ENCODE assay signal across 8 cellular contexts in genomic region chr14:105168979-105169507, GRCh38. TPM values are rescaled to one million over a fixed set of nuclear protein-coding genes. Genes with fewer than 3 reads are reported as not detected.
DNase-seq lines count a peak whose midpoint lies in the region; ATAC-seq lines count a peak whose summit lies in the region.

No MANE protein-coding gene starts in this region.

- no peaks in the 10 kb centered on the region for H3K36me3 Mint-ChIP-seq in activated T-helper 2 cell treated with anti-CD3 and anti-CD28 coated beads, Interferon-gamma antibody, Interleukin-2, Interleukin-4, amounts not matched to agents 10 μg/mL and 5 μg/mL and 100 μg/mL, durations not matched to agents 14 hours and 24 hours and 36 hours (ENCODE audit: low read depth)

- H3K27ac Mint-ChIP-seq in activated T-helper 2 cell treated with anti-CD3 and anti-CD28 coated beads, Interferon-gamma antibody, Interleukin-2, Interleukin-4, amounts not matched to agents 10 μg/mL and 5 μg/mL and 100 μg/mL, durations not matched to agents 14 hours and 24 hours and 36 hours = no peak overlapping the region

- intact Hi-C loops in activated T-helper 2 cell treated with anti-CD3 and anti-CD28 coated beads, Interferon-gamma antibody, Interleukin-2, Interleukin-4, amounts not matched to agents 10 μg/mL and 5 μg/mL and 100 μg/mL, durations not matched to agents 14 hours and 24 hours and 36 hours (cut with micrococcal nuclease) = loop anchor here (5.0 kb wide), 1 partner anchor 77 kb away; no protein-coding TSS in a partner anchor
- intact Hi-C loops in left cardiac atrium (cut with DNase I) = no loop called here

- peaks cover 6% of the 10 kb centered on the region for H3K4me1 Mint-ChIP-seq in activated T-helper 2 cell treated with anti-CD3 and anti-CD28 coated beads, Interferon-gamma antibody, Interleukin-2, Interleukin-4, amounts not matched to agents 10 μg/mL and 5 μg/mL and 100 μg/mL, durations not matched to agents 14 hours and 24 hours and 36 hours (ENCODE audit: low read depth)

- ATAC-seq in left cardiac atrium = peak; percentile 12 to 17
- no peak for ATAC-seq in HG02763 (IDR thresholded peaks at IDR 0.05; ENCODE audit: unreplicated experiment)

- H3K27me3 Mint-ChIP-seq in activated T-helper 2 cell treated with anti-CD3 and anti-CD28 coated beads, Interferon-gamma antibody, Interleukin-2, Interleukin-4, amounts not matched to agents 10 μg/mL and 5 μg/mL and 100 μg/mL, durations not matched to agents 14 hours and 24 hours and 36 hours (ENCODE audit: low read depth) = peaks cover 19% of the 10 kb centered on the region

- H3K4me3 Mint-ChIP-seq in activated T-helper 2 cell treated with anti-CD3 and anti-CD28 coated beads, Interferon-gamma antibody, Interleukin-2, Interleukin-4, amounts not matched to agents 10 μg/mL and 5 μg/mL and 100 μg/mL, durations not matched to agents 14 hours and 24 hours and 36 hours (ENCODE audit: low read depth) = peak overlapping the region; percentile 54

- peak; percentile 63 for DNase-seq in ELF-1 (ENCODE audit: low read depth, low spot score)
- peak; percentile 77 for DNase-seq in NCI-H1694 (lab: John Stamatoyannopoulos, UW)
- no peak for DNase-seq in activated T-helper 2 cell treated with anti-CD3 and anti-CD28 coated beads, Interferon-gamma antibody, Interleukin-2, Interleukin-4, amounts not matched to agents 10 μg/mL and 5 μg/mL and 100 μg/mL, durations not matched to agents 14 hours and 24 hours and 36 hours (ENCODE audit: low spot score)
- DNase-seq in left cardiac atrium = no peak
- peak; percentile 23 for DNase-seq in stimulated activated CD4-positive, alpha-beta T cell treated with anti-CD3 and anti-CD28 coated beads, Interleukin-4, amount 100 ng/mL, for 24 hours
- no peak for DNase-seq in NCI-H345 treated with DMSO at 0.1 percent for 48 hours (lab: John Stamatoyannopoulos, UW; ENCODE audit: unreplicated experiment)
- no peak for DNase-seq in NCI-H2196 treated with DMSO at 0.1 percent for 48 hours (lab: John Stamatoyannopoulos, UW; ENCODE audit: unreplicated experiment)

- no peaks in the 10 kb centered on the region for H3K9me3 Mint-ChIP-seq in activated T-helper 2 cell treated with anti-CD3 and anti-CD28 coated beads, Interferon-gamma antibody, Interleukin-2, Interleukin-4, amounts not matched to agents 10 μg/mL and 5 μg/mL and 100 μg/mL, durations not matched to agents 14 hours and 24 hours and 36 hours

RNA-seq across cellular contexts. Expression of gene JAG2, which starts 0.5 kb away (rescaled TPM):
- total RNA-seq in activated T-helper 2 cell treated with anti-CD3 and anti-CD28 coated beads, Interferon-gamma antibody, Interleukin-2, Interleukin-4, amounts not matched to agents 10 μg/mL and 5 μg/mL and 100 μg/mL, durations not matched to agents 14 hours and 24 hours and 36 hours = 2.6 and 3.2 TPM in 2 replicates
- 10 to 100 TPM; 22.4 to 25.5 TPM for total RNA-seq in left cardiac atrium

RNA-seq across cellular contexts. Expression of gene NUDT14, which starts 12.1 kb away (rescaled TPM):
- 7.7 and 10.4 TPM in 2 replicates for total RNA-seq in activated T-helper 2 cell treated with anti-CD3 and anti-CD28 coated beads, Interferon-gamma antibody, Interleukin-2, Interleukin-4, amounts not matched to agents 10 μg/mL and 5 μg/mL and 100 μg/mL, durations not matched to agents 14 hours and 24 hours and 36 hours
- 10 to 100 TPM; 25.9 to 29.1 TPM for total RNA-seq in left cardiac atrium

Comparison
In these comparisons a context has a peak if more than half of its experiments do, and no peak if none do; other contexts are left out.
1. DNase-seq: peak in ELF-1 (single experiment), NCI-H1694 (single experiment) and stimulated activated CD4-positive, alpha-beta T cell treated with anti-CD3 and anti-CD28 coated beads, Interleukin-4, amount 100 ng/mL, for 24 hours (single experiment); none in activated T-helper 2 cell treated with anti-CD3 and anti-CD28 coated beads, Interferon-gamma antibody, Interleukin-2, Interleukin-4, amounts not matched to agents 10 μg/mL and 5 μg/mL and 100 μg/mL, durations not matched to agents 14 hours and 24 hours and 36 hours (single experiment), left cardiac atrium (single experiment), NCI-H345 treated with DMSO at 0.1 percent for 48 hours (single experiment) and NCI-H2196 treated with DMSO at 0.1 percent for 48 hours (single experiment).